ENCODE assay signal across 10 cellular contexts in the genomic region with DNA sequence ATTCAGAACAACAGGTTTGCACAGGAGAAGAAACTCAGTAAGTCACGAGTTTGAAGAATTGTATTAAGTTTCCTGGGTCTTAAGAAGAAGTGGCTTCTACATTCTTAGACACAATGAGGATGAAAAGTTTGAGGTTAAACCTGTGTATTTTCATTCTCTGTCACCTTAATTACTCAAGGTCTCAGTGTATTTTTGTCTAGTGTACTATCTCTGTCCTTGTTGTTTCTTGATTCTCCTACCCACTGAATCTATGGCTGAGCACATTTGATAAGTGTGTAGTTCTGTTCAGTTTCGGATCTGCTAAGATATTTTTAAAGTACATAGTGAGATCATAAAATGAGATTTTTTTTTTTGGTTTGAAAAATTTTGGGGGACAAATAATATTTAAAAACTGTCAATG.
"Had no signal": no experiment of that assay in that cellular context is flagged by ENCODE, and none has a peak within 500 bp of the region (broad histone marks: within the 10 kb centered on the region; RNA-seq: fewer than 3 reads in every experiment).

No MANE protein-coding gene starts in this region.

- H3K4me3 Mint-ChIP-seq: HFFc6, IgD-negative memory B cell had no signal

- H3K27ac Mint-ChIP-seq: HFFc6, IgD-negative memory B cell had no signal

- H3K9me3 ChIP-seq: HAP-1 had no signal

- H3K36me3 Mint-ChIP-seq: IgD-negative memory B cell had no signal

- FAIRE-seq: HepG2 had no signal

- H3K4me1 ChIP-seq: HAP-1 had no signal

- H3K4me1 Mint-ChIP-seq: IgD-negative memory B cell had no signal

- ATAC-seq: HCT116, HepG2 had no signal

- DNase-seq: GOT3, H7, HFFc6, KBM-7 had no signal

- H3K27ac ChIP-seq: HL-60, KMS-11 had no signal

- H3K4me2 ChIP-seq: KMS-11 had no signal

- H3K9me3 Mint-ChIP-seq: IgD-negative memory B cell had no signal

- H3K9ac ChIP-seq: KMS-11 had no signal

- H3K27me3 Mint-ChIP-seq: IgD-negative memory B cell had no signal

- H3K36me3 ChIP-seq: HAP-1 had no signal

- H3K4me3 ChIP-seq: HAP-1 had no signal
